In the genomic region with DNA sequence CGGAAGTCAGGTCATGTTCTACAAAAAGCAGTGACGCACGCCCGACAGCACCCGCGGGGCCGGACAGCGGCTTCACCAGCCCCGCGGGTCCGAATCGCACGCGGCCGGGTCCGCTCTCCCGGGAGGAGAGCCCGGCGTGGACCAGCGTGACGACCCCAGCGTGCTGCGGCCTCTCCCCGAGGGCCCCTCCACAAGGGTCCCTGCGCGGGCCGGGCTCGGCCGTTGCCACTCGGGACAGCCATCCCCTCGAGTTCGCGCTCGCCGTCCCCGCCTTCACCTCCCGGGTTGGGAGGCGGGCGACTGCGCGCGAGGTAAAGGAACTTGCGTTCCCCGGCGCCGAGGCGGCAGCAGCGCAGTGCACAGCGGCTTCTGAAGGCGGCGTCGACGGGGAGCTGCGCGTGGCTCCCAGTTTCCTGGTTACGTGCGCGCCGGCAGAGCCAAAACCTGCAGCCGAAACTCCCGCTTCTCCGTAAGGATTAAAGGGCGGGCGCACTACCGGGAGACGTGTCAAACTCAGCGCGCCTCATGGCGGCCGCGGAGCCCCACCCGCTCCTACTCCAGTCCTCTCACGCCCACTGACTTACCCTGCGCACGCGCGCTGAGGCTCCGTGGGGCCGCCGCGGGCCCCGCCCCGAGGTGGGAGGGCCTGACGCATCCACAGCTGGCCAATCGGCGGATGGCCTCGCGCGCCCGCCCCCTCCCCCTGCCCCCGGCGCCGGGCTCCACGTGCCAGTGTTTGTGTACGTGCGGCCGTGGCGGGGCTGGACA, we compare ENCODE assay signal across 1 cellular context.
A peak's percentile ranks its signal among the peaks of the same experiment; 100 is the strongest.
TF ChIP-seq lines count a peak whose summit lies in the region.

No MANE protein-coding gene starts in this region.

TF ChIP-seq in HepG2, 621 proteins besides CTCF, POLR2A, EP300 and RAD21 (continued from another document and continues in another):
- TF ChIP-seq, protein P1, sequence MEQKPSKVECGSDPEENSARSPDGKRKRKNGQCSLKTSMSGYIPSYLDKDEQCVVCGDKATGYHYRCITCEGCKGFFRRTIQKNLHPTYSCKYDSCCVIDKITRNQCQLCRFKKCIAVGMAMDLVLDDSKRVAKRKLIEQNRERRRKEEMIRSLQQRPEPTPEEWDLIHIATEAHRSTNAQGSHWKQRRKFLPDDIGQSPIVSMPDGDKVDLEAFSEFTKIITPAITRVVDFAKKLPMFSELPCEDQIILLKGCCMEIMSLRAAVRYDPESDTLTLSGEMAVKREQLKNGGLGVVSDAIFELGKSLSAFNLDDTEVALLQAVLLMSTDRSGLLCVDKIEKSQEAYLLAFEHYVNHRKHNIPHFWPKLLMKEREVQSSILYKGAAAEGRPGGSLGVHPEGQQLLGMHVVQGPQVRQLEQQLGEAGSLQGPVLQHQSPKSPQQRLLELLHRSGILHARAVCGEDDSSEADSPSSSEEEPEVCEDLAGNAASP (CRISPR knock-in tag; IDR thresholded peaks at IDR 0.05; ENCODE audit: borderline replicate concordance): no peak; the same call in 1 of the 2 replicates
- TF ChIP-seq GATAD1 (CRISPR knock-in tag; IDR thresholded peaks at IDR 0.05) (peak; percentile 61), ZNF709 (CRISPR knock-in tag; IDR thresholded peaks at IDR 0.05) (peak; percentile 98), MTA3 (CRISPR knock-in tag; IDR thresholded peaks at IDR 0.05) (no peak), RXRA (CRISPR knock-in tag; IDR thresholded peaks at IDR 0.05) (peak; percentile 76), ZNF841 (CRISPR knock-in tag; IDR thresholded peaks at IDR 0.05; ENCODE audit: borderline replicate concordance) (peak; percentile 77; the same call in 1 of the 2 replicates), SCMH1 (CRISPR knock-in tag; IDR thresholded peaks at IDR 0.05; ENCODE audit: borderline replicate concordance) (no peak), ZNF253 (CRISPR knock-in tag; IDR thresholded peaks at IDR 0.05; ENCODE audit: borderline replicate concordance) (peak; percentile 99), RFX1 (IDR thresholded peaks at IDR 0.05) (peak; percentile 12; the same call in 1 of the 2 replicates), ZNF496 (CRISPR knock-in tag; IDR thresholded peaks at IDR 0.05; ENCODE audit: insufficient replicate concordance) (no peak), U2AF1 (optimal IDR thresholded peaks at IDR 0.05; ENCODE audit: low read depth, low read length) (peak; percentile 94), FOXP1 (IDR thresholded peaks at IDR 0.05) (no peak), FOXP1 (CRISPR knock-in tag; IDR thresholded peaks at IDR 0.05) (peak; percentile 58; the same call in 1 of the 2 replicates), NCOA5 (CRISPR knock-in tag; IDR thresholded peaks at IDR 0.05) (no peak), SATB2 (CRISPR knock-in tag; IDR thresholded peaks at IDR 0.05) (peak; percentile 45; the same call in 1 of the 2 replicates), MIER2 (CRISPR knock-in tag; IDR thresholded peaks at IDR 0.05) (no peak; the same call in 1 of the 2 replicates), ZNF777 (CRISPR knock-in tag; IDR thresholded peaks at IDR 0.05) (peak; percentile 97), MXI1 (IDR thresholded peaks at IDR 0.05; ENCODE audit: borderline replicate concordance, low read depth, low read length) (peak; percentile 88), ZNF207 (IDR thresholded peaks at IDR 0.05; ENCODE audit: borderline replicate concordance) (no peak), ISX (CRISPR knock-in tag; conservative IDR thresholded peaks at IDR 0.05) (no peak; the same call in 1 of the 2 replicates), STAT5B (CRISPR knock-in tag; IDR thresholded peaks at IDR 0.05) (peak; percentile 17; the same call in 1 of the 2 replicates), KLF15 (CRISPR knock-in tag; IDR thresholded peaks at IDR 0.05; ENCODE audit: borderline replicate concordance) (peak; percentile 48), EHMT2 (IDR thresholded peaks at IDR 0.05; ENCODE audit: borderline replicate concordance, low read depth, low read length) (no peak)
- TF ChIP-seq, protein P2, sequence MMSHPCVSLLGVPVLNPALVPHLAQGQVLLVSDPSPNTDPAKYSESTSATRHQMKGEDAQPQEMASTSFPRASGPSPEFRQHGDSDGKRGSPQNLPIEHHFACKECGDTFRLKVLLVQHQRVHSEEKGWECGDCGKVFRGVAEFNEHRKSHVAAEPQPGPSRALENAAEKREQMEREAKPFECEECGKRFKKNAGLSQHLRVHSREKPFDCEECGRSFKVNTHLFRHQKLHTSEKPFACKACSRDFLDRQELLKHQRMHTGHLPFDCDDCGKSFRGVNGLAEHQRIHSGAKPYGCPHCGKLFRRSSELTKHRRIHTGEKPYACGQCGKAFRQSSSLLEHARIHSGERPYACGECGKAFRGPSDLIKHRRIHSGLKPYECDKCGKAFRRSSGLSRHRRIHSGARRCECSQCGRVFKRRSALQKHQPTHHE (CRISPR knock-in tag; IDR thresholded peaks at IDR 0.05; ENCODE audit: borderline replicate concordance): peak; percentile 91; the same call in 1 of the 2 replicates
- TF ChIP-seq, protein P3, sequence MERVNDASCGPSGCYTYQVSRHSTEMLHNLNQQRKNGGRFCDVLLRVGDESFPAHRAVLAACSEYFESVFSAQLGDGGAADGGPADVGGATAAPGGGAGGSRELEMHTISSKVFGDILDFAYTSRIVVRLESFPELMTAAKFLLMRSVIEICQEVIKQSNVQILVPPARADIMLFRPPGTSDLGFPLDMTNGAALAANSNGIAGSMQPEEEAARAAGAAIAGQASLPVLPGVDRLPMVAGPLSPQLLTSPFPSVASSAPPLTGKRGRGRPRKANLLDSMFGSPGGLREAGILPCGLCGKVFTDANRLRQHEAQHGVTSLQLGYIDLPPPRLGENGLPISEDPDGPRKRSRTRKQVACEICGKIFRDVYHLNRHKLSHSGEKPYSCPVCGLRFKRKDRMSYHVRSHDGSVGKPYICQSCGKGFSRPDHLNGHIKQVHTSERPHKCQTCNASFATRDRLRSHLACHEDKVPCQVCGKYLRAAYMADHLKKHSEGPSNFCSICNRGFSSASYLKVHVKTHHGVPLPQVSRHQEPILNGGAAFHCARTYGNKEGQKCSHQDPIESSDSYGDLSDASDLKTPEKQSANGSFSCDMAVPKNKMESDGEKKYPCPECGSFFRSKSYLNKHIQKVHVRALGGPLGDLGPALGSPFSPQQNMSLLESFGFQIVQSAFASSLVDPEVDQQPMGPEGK (CRISPR knock-in tag; IDR thresholded peaks at IDR 0.05): peak; percentile 63
- TF ChIP-seq, protein P4, sequence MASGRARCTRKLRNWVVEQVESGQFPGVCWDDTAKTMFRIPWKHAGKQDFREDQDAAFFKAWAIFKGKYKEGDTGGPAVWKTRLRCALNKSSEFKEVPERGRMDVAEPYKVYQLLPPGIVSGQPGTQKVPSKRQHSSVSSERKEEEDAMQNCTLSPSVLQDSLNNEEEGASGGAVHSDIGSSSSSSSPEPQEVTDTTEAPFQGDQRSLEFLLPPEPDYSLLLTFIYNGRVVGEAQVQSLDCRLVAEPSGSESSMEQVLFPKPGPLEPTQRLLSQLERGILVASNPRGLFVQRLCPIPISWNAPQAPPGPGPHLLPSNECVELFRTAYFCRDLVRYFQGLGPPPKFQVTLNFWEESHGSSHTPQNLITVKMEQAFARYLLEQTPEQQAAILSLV (CRISPR knock-in tag; IDR thresholded peaks at IDR 0.05; ENCODE audit: borderline replicate concordance): peak; percentile 96; the same call in 1 of the 2 replicates
- TF ChIP-seq, protein P5, sequence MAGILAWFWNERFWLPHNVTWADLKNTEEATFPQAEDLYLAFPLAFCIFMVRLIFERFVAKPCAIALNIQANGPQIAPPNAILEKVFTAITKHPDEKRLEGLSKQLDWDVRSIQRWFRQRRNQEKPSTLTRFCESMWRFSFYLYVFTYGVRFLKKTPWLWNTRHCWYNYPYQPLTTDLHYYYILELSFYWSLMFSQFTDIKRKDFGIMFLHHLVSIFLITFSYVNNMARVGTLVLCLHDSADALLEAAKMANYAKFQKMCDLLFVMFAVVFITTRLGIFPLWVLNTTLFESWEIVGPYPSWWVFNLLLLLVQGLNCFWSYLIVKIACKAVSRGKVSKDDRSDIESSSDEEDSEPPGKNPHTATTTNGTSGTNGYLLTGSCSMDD (CRISPR knock-in tag; IDR thresholded peaks at IDR 0.05): peak; percentile 75
- TF ChIP-seq, protein P6, sequence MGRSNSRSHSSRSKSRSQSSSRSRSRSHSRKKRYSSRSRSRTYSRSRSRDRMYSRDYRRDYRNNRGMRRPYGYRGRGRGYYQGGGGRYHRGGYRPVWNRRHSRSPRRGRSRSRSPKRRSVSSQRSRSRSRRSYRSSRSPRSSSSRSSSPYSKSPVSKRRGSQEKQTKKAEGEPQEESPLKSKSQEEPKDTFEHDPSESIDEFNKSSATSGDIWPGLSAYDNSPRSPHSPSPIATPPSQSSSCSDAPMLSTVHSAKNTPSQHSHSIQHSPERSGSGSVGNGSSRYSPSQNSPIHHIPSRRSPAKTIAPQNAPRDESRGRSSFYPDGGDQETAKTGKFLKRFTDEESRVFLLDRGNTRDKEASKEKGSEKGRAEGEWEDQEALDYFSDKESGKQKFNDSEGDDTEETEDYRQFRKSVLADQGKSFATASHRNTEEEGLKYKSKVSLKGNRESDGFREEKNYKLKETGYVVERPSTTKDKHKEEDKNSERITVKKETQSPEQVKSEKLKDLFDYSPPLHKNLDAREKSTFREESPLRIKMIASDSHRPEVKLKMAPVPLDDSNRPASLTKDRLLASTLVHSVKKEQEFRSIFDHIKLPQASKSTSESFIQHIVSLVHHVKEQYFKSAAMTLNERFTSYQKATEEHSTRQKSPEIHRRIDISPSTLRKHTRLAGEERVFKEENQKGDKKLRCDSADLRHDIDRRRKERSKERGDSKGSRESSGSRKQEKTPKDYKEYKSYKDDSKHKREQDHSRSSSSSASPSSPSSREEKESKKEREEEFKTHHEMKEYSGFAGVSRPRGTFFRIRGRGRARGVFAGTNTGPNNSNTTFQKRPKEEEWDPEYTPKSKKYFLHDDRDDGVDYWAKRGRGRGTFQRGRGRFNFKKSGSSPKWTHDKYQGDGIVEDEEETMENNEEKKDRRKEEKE (IDR thresholded peaks at IDR 0.05): no peak
- TF ChIP-seq, protein P7, sequence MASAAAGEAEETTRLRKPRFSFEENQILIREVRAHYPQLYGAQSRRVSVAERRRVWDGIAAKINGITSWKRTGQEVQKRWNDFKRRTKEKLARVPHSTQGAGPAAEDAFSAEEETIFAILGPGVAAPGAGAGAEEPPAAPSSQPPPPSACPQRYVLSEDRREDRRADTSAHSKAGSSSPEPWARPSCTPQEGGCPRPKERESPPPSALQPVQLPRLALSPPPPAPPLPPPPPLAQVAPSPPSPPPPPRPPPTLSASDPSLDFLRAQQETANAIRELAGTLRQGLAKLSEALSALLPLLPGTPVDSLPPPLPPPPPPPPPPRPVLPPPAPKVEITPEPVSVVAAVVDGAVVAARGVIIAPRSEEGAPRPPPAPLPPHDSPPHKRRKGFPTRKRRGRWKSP (CRISPR knock-in tag; IDR thresholded peaks at IDR 0.05): no peak; the same call in 1 of the 2 replicates
- TF ChIP-seq, protein P8, sequence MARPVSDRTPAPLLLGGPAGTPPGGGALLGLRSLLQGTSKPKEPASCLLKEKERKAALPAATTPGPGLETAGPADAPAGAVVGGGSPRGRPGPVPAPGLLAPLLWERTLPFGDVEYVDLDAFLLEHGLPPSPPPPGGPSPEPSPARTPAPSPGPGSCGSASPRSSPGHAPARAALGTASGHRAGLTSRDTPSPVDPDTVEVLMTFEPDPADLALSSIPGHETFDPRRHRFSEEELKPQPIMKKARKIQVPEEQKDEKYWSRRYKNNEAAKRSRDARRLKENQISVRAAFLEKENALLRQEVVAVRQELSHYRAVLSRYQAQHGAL (CRISPR knock-in tag; IDR thresholded peaks at IDR 0.05; ENCODE audit: not compliant biosample characterization): peak; percentile 63
- TF ChIP-seq, protein P9, sequence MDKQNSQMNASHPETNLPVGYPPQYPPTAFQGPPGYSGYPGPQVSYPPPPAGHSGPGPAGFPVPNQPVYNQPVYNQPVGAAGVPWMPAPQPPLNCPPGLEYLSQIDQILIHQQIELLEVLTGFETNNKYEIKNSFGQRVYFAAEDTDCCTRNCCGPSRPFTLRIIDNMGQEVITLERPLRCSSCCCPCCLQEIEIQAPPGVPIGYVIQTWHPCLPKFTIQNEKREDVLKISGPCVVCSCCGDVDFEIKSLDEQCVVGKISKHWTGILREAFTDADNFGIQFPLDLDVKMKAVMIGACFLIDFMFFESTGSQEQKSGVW (CRISPR knock-in tag; IDR thresholded peaks at IDR 0.05; ENCODE audit: borderline replicate concordance): 0 out of 2 replicates have a peak, but pooled peaks have one; percentile 64
- TF ChIP-seq, protein P10, sequence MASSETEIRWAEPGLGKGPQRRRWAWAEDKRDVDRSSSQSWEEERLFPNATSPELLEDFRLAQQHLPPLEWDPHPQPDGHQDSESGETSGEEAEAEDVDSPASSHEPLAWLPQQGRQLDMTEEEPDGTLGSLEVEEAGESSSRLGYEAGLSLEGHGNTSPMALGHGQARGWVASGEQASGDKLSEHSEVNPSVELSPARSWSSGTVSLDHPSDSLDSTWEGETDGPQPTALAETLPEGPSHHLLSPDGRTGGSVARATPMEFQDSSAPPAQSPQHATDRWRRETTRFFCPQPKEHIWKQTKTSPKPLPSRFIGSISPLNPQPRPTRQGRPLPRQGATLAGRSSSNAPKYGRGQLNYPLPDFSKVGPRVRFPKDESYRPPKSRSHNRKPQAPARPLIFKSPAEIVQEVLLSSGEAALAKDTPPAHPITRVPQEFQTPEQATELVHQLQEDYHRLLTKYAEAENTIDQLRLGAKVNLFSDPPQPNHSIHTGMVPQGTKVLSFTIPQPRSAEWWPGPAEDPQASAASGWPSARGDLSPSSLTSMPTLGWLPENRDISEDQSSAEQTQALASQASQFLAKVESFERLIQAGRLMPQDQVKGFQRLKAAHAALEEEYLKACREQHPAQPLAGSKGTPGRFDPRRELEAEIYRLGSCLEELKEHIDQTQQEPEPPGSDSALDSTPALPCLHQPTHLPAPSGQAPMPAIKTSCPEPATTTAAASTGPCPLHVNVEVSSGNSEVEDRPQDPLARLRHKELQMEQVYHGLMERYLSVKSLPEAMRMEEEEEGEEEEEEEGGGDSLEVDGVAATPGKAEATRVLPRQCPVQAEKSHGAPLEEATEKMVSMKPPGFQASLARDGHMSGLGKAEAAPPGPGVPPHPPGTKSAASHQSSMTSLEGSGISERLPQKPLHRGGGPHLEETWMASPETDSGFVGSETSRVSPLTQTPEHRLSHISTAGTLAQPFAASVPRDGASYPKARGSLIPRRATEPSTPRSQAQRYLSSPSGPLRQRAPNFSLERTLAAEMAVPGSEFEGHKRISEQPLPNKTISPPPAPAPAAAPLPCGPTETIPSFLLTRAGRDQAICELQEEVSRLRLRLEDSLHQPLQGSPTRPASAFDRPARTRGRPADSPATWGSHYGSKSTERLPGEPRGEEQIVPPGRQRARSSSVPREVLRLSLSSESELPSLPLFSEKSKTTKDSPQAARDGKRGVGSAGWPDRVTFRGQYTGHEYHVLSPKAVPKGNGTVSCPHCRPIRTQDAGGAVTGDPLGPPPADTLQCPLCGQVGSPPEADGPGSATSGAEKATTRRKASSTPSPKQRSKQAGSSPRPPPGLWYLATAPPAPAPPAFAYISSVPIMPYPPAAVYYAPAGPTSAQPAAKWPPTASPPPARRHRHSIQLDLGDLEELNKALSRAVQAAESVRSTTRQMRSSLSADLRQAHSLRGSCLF (CRISPR knock-in tag; IDR thresholded peaks at IDR 0.05; ENCODE audit: borderline replicate concordance): peak; percentile 85
- TF ChIP-seq, protein P11, sequence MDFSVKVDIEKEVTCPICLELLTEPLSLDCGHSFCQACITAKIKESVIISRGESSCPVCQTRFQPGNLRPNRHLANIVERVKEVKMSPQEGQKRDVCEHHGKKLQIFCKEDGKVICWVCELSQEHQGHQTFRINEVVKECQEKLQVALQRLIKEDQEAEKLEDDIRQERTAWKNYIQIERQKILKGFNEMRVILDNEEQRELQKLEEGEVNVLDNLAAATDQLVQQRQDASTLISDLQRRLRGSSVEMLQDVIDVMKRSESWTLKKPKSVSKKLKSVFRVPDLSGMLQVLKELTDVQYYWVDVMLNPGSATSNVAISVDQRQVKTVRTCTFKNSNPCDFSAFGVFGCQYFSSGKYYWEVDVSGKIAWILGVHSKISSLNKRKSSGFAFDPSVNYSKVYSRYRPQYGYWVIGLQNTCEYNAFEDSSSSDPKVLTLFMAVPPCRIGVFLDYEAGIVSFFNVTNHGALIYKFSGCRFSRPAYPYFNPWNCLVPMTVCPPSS (IDR thresholded peaks at IDR 0.05): no peak
